ENCODE assay signal across 1 cellular context in the genomic region with DNA sequence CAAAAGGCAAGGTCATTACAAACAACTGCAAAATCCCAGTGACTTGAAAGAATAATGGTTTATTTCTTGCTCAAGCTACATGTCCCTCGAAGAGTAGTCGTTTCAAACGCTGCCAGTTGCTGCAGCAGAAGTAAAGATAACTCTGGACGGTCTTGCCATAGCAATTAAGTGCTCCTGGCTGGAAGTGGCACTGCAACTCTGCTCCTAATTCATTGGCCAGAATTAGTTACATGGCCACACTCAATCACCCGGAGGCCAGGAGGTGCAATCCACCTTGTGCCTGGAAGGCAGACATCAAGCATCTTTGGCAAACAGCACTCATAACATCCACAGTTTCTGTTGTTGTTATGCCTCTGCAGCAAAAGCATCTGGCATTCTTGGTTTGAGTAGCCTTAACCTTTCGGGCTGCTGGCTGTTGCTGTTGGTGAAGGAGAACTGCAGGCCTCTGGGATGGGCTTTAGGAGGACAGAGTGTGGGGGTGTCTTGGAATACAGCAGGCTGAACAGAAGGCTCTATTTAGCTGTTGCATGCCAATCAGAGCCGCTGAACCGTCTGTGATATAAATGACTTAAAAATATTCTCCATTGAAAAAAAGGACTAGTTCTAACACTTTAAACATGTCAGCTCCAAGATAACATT.
TF ChIP-seq lines count a peak whose summit lies in the region.

No MANE protein-coding gene starts in this region.

TF ChIP-seq in GM23338, 12 proteins besides CTCF, POLR2A, EP300 and RAD21 (continued from another document):
- TF ChIP-seq, protein P1, sequence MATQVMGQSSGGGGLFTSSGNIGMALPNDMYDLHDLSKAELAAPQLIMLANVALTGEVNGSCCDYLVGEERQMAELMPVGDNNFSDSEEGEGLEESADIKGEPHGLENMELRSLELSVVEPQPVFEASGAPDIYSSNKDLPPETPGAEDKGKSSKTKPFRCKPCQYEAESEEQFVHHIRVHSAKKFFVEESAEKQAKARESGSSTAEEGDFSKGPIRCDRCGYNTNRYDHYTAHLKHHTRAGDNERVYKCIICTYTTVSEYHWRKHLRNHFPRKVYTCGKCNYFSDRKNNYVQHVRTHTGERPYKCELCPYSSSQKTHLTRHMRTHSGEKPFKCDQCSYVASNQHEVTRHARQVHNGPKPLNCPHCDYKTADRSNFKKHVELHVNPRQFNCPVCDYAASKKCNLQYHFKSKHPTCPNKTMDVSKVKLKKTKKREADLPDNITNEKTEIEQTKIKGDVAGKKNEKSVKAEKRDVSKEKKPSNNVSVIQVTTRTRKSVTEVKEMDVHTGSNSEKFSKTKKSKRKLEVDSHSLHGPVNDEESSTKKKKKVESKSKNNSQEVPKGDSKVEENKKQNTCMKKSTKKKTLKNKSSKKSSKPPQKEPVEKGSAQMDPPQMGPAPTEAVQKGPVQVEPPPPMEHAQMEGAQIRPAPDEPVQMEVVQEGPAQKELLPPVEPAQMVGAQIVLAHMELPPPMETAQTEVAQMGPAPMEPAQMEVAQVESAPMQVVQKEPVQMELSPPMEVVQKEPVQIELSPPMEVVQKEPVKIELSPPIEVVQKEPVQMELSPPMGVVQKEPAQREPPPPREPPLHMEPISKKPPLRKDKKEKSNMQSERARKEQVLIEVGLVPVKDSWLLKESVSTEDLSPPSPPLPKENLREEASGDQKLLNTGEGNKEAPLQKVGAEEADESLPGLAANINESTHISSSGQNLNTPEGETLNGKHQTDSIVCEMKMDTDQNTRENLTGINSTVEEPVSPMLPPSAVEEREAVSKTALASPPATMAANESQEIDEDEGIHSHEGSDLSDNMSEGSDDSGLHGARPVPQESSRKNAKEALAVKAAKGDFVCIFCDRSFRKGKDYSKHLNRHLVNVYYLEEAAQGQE (IDR thresholded peaks at IDR 0.05; ENCODE audit: unreplicated experiment), result no peak
- no peak for TF ChIP-seq ZNF331 (CRISPR knock-in tag; IDR thresholded peaks at IDR 0.05; ENCODE audit: low read depth)
- no peak for TF ChIP-seq EZH2 (IDR thresholded peaks at IDR 0.05; ENCODE audit: low read depth, unreplicated experiment)
